1 cellular context compared by ENCODE assay signal in genomic region chr6:41683460-41684310, GRCh38.
TF ChIP-seq lines count a peak whose summit lies in the region.

No MANE protein-coding gene starts in this region.

TF ChIP-seq in GM12878, 131 proteins besides CTCF, POLR2A, EP300 and RAD21 (continued from another document and continues in another):
- TF ChIP-seq ZNF687 (IDR thresholded peaks at IDR 0.05) (no peak), ZNF217 (IDR thresholded peaks at IDR 0.05) (no peak), FOXK2 (IDR thresholded peaks at IDR 0.05) (no peak), SMC3 (IDR thresholded peaks at IDR 0.05; ENCODE audit: borderline replicate concordance, low read length) (peak; percentile 73), SMARCA5 (IDR thresholded peaks at IDR 0.05) (peak; percentile 71), IKZF1 (conservative IDR thresholded peaks at IDR 0.05) (0 out of 2 replicates have a peak, but pooled peaks have one; percentile 11), NFYA (IDR thresholded peaks at IDR 0.05; ENCODE audit: borderline replicate concordance, low read depth, low read length) (no peak), SPI1 (IDR thresholded peaks at IDR 0.05; ENCODE audit: borderline replicate concordance, insufficient read depth, low read depth, low read length) (no peak), YBX1 (IDR thresholded peaks at IDR 0.05) (no peak), CREB1 (IDR thresholded peaks at IDR 0.05; ENCODE audit: low read depth) (no peak), CREM (IDR thresholded peaks at IDR 0.05; ENCODE audit: low read depth) (peak; percentile 23; the same call in 1 of the 2 replicates), ELK1 (IDR thresholded peaks at IDR 0.05; ENCODE audit: low read depth, low read length) (no peak), ZNF384 (IDR thresholded peaks at IDR 0.05; ENCODE audit: borderline replicate concordance, low read depth, low read length) (no peak), PAX8 (IDR thresholded peaks at IDR 0.05) (no peak), CBX3 (IDR thresholded peaks at IDR 0.05; ENCODE audit: borderline replicate concordance, low read depth) (no peak), ZNF274 (IDR thresholded peaks at IDR 0.05; ENCODE audit: insufficient read depth, insufficient read length) (no peak), NBN (IDR thresholded peaks at IDR 0.05) (no peak), ZNF622 (IDR thresholded peaks at IDR 0.05) (no peak), RFX5 (IDR thresholded peaks at IDR 0.05; ENCODE audit: low read depth, low read length) (no peak), CEBPB (IDR thresholded peaks at IDR 0.05; ENCODE audit: borderline replicate concordance in 1 of 2, low read depth in 2 of 2, low read length in 2 of 2) (no peak), ZBED1 (IDR thresholded peaks at IDR 0.05; ENCODE audit: borderline replicate concordance) (no peak), PAX5 (IDR thresholded peaks at IDR 0.05; ENCODE audit: borderline replicate concordance, low read depth, low read length) (peak; percentile 33; the same call in 1 of the 2 replicates), MYB (IDR thresholded peaks at IDR 0.05; ENCODE audit: borderline replicate concordance, low read depth, low read length) (no peak), ZBTB33 (IDR thresholded peaks at IDR 0.05) (peak; percentile 71; the same call in 1 of the 2 replicates), TCF3 (IDR thresholded peaks at IDR 0.05; ENCODE audit: borderline replicate concordance, insufficient read depth, low read depth, low read length) (no peak), FOS (IDR thresholded peaks at IDR 0.05; ENCODE audit: borderline replicate concordance, extremely low read depth, insufficient read length) (no peak), TCF7 (IDR thresholded peaks at IDR 0.05; ENCODE audit: borderline replicate concordance) (no peak), JUND (IDR thresholded peaks at IDR 0.05; ENCODE audit: low read depth, low read length) (no peak), RELA (IDR thresholded peaks at IDR 0.05; ENCODE audit: borderline replicate concordance, partially characterized antibody) (no peak), STAT3 (IDR thresholded peaks at IDR 0.05; ENCODE audit: low read depth, low read length) (no peak), NR2C1 (IDR thresholded peaks at IDR 0.05) (no peak), RAD51 (IDR thresholded peaks at IDR 0.05) (no peak), NKRF (conservative IDR thresholded peaks at IDR 0.05) (no peak), FOXM1 (IDR thresholded peaks at IDR 0.05; ENCODE audit: low read depth, low read length) (no peak), SUZ12 (IDR thresholded peaks at IDR 0.05; ENCODE audit: unreplicated experiment) (no peak), LARP7 (IDR thresholded peaks at IDR 0.05) (no peak), KAT2A (conservative IDR thresholded peaks at IDR 0.05; ENCODE audit: control insufficient read depth, low read depth, low read length) (no peak), IKZF2 (IDR thresholded peaks at IDR 0.05) (no peak), BCL11A (IDR thresholded peaks at IDR 0.05; ENCODE audit: low read depth, low read length) (no peak), POLR2AphosphoS5 (IDR thresholded peaks at IDR 0.05; ENCODE audit: low read length) (peak; percentile 43; the same call in 1 of the 2 replicates), POU2F2 (IDR thresholded peaks at IDR 0.05; ENCODE audit: borderline replicate concordance, low read depth, low read length) (peak; percentile 39; the same call in 1 of the 3 replicates), NR2F1 (conservative IDR thresholded peaks at IDR 0.05) (no peak), RUNX3 (IDR thresholded peaks at IDR 0.05; ENCODE audit: low read length) (no peak), POLR2AphosphoS2 (IDR thresholded peaks at IDR 0.05; ENCODE audit: low read depth, low read length) (no peak; the same call in 1 of the 2 replicates), ZBTB40 (IDR thresholded peaks at IDR 0.05; ENCODE audit: borderline replicate concordance) (no peak), E2F4 (IDR thresholded peaks at IDR 0.05; ENCODE audit: low read depth, low read length) (no peak), SP1 (IDR thresholded peaks at IDR 0.05; ENCODE audit: low read depth, low read length) (no peak), HDGF (IDR thresholded peaks at IDR 0.05) (no peak), ZNF207 (IDR thresholded peaks at IDR 0.05; ENCODE audit: borderline replicate concordance) (no peak), KLF5 (IDR thresholded peaks at IDR 0.05; ENCODE audit: partially characterized antibody) (no peak), MEF2B (IDR thresholded peaks at IDR 0.05; ENCODE audit: partially characterized antibody, poor library complexity, severe bottlenecking) (no peak), IRF3 (IDR thresholded peaks at IDR 0.05) (no peak), ZNF24 (IDR thresholded peaks at IDR 0.05) (no peak), EGR1 (IDR thresholded peaks at IDR 0.05; ENCODE audit: borderline replicate concordance in 1 of 2, low read depth in 2 of 2, low read length in 2 of 2) (no peak), ASH2L (IDR thresholded peaks at IDR 0.05; ENCODE audit: borderline replicate concordance, low read depth) (no peak)
